ENCODE assay signal across 27 cellular contexts in genomic region chr5:137294604-137295003, GRCh38.
"Had no signal": no experiment of that assay in that cellular context is flagged by ENCODE, and none has a peak within 500 bp of the region (broad histone marks: within the 10 kb centered on the region; RNA-seq: fewer than 3 reads in every experiment).

No MANE protein-coding gene starts in this region.

- H3K27ac Mint-ChIP-seq: stimulated activated effector memory CD8-positive, alpha-beta T cell treated with anti-CD3 and anti-CD28 coated beads, Interleukin-12 subunit alpha, Interleukin-12 subunit beta, amount 100 ng/mL, for 72 hours; stimulated activated memory B cell treated with anti-CD40 and anti-IgM and Interleukin-4, amounts not matched to agents 10 μg/mL and 1 μg/mL and 100 μg/mL, for 72 hours; stimulated activated naive B cell treated with anti-CD40 and anti-IgM and Interleukin-4, amounts not matched to agents 10 μg/mL and 1 μg/mL and 100 μg/mL, for 72 hours; stimulated activated naive CD8-positive, alpha-beta T cell treated with anti-CD3 and anti-CD28 coated beads, Interleukin-15, amount 100 ng/mL, for 72 hours; stimulated activated naive CD8-positive, alpha-beta T cell treated with anti-CD3 and anti-CD28 coated beads, Interleukin-15, Interleukin-2, amounts not matched to agents 100 ng/mL and 50 ng/mL, for 24 hours; type B pancreatic cell had no signal

- DNase-seq: stimulated activated CD4-positive, alpha-beta T cell treated with anti-CD3 and anti-CD28 coated beads, Interleukin-2, amount 100 ng/mL, for 48 hours; stimulated activated CD4-positive, alpha-beta T cell treated with anti-CD3 and anti-CD28 coated beads, Interleukin-4, amount 100 ng/mL, for 1 hour; stimulated activated CD4-positive, alpha-beta T cell treated with anti-CD3 and anti-CD28 coated beads, Interleukin-4, amount 100 ng/mL, for 24 hours; stimulated activated CD4-positive, alpha-beta T cell treated with anti-CD3 and anti-CD28 coated beads, Interleukin-4, amount 100 ng/mL, for 4 hours; stimulated activated CD8-positive, alpha-beta memory T cell treated with anti-CD3 and anti-CD28 coated beads, Interleukin-4, amount 100 ng/mL, for 48 hours; stimulated activated naive B cell treated with anti-CD40 and anti-IgM and Interleukin-4, amounts not matched to agents 10 μg/mL and 1 μg/mL and 100 μg/mL, for 72 hours; stimulated activated naive CD4-positive, alpha-beta T cell; stimulated activated naive CD4-positive, alpha-beta T cell treated with Interleukin-2 at 50 U/mL for 16 hours; stimulated activated naive CD8-positive, alpha-beta T cell treated with anti-CD3 and anti-CD28 coated beads, Interleukin-15, amount 100 ng/mL, for 72 hours; stimulated activated naive CD8-positive, alpha-beta T cell treated with anti-CD3 and anti-CD28 coated beads, Interleukin-15, Interleukin-2, amounts not matched to agents 100 U/mL and 50 U/mL, for 24 hours; stomach; substantia nigra; testis; thyroid gland; tibial artery; transverse colon; upper lobe of left lung; upper lobe of right lung; uterus had no signal

- H3K27ac ChIP-seq: stomach, suprapubic skin, testis, thoracic aorta, thyroid gland, tibial artery, tibial nerve, transverse colon, upper lobe of left lung, upper lobe of right lung, uterus, vagina had no signal

- H3K4me3 ChIP-seq: stomach, suprapubic skin, testis, thoracic aorta, thyroid gland, tibial artery, tibial nerve, transverse colon, upper lobe of left lung, upper lobe of right lung, uterus, vagina had no signal

- H3K4me1 ChIP-seq: suprapubic skin, testis, thyroid gland, tibial nerve, upper lobe of left lung, upper lobe of right lung, uterus had no signal

- H3K36me3 ChIP-seq: stomach, suprapubic skin, thoracic aorta, thyroid gland, tibial artery, tibial nerve, transverse colon, upper lobe of left lung, upper lobe of right lung, uterus, vagina had no signal

- H3K36me3 Mint-ChIP-seq: stimulated activated effector memory CD8-positive, alpha-beta T cell treated with anti-CD3 and anti-CD28 coated beads, Interleukin-12 subunit alpha, Interleukin-12 subunit beta, amount 100 ng/mL, for 72 hours; stimulated activated memory B cell treated with anti-CD40 and anti-IgM and Interleukin-4, amounts not matched to agents 10 μg/mL and 1 μg/mL and 100 μg/mL, for 72 hours; stimulated activated naive B cell treated with anti-CD40 and anti-IgM and Interleukin-4, amounts not matched to agents 10 μg/mL and 1 μg/mL and 100 μg/mL, for 72 hours; type B pancreatic cell had no signal

- H3K9me3 ChIP-seq: stomach, suprapubic skin, testis, thoracic aorta, thyroid gland, tibial artery, tibial nerve, transverse colon, upper lobe of left lung, upper lobe of right lung, uterus, vagina had no signal

- H3K4me3 Mint-ChIP-seq: stimulated activated effector memory CD8-positive, alpha-beta T cell treated with anti-CD3 and anti-CD28 coated beads, Interleukin-12 subunit alpha, Interleukin-12 subunit beta, amount 100 ng/mL, for 72 hours; stimulated activated memory B cell treated with anti-CD40 and anti-IgM and Interleukin-4, amounts not matched to agents 10 μg/mL and 1 μg/mL and 100 μg/mL, for 72 hours; stimulated activated naive B cell treated with anti-CD40 and anti-IgM and Interleukin-4, amounts not matched to agents 10 μg/mL and 1 μg/mL and 100 μg/mL, for 72 hours; stimulated activated naive CD8-positive, alpha-beta T cell treated with anti-CD3 and anti-CD28 coated beads, Interleukin-15, amount 100 ng/mL, for 72 hours; stimulated activated naive CD8-positive, alpha-beta T cell treated with anti-CD3 and anti-CD28 coated beads, Interleukin-15, Interleukin-2, amounts not matched to agents 100 ng/mL and 50 ng/mL, for 24 hours; type B pancreatic cell had no signal

- H3K4me1 Mint-ChIP-seq: stimulated activated effector memory CD8-positive, alpha-beta T cell treated with anti-CD3 and anti-CD28 coated beads, Interleukin-12 subunit alpha, Interleukin-12 subunit beta, amount 100 ng/mL, for 72 hours; stimulated activated memory B cell treated with anti-CD40 and anti-IgM and Interleukin-4, amounts not matched to agents 10 μg/mL and 1 μg/mL and 100 μg/mL, for 72 hours; stimulated activated naive B cell treated with anti-CD40 and anti-IgM and Interleukin-4, amounts not matched to agents 10 μg/mL and 1 μg/mL and 100 μg/mL, for 72 hours; stimulated activated naive CD8-positive, alpha-beta T cell treated with anti-CD3 and anti-CD28 coated beads, Interleukin-15, amount 100 ng/mL, for 72 hours had no signal

- H3K9me3 Mint-ChIP-seq: stimulated activated naive CD8-positive, alpha-beta T cell treated with anti-CD3 and anti-CD28 coated beads, Interleukin-15, amount 100 ng/mL, for 72 hours; stimulated activated naive CD8-positive, alpha-beta T cell treated with anti-CD3 and anti-CD28 coated beads, Interleukin-15, Interleukin-2, amounts not matched to agents 100 ng/mL and 50 ng/mL, for 24 hours; type B pancreatic cell had no signal

- H3K27me3 Mint-ChIP-seq: stimulated activated memory B cell treated with anti-CD40 and anti-IgM and Interleukin-4, amounts not matched to agents 10 μg/mL and 1 μg/mL and 100 μg/mL, for 72 hours; stimulated activated naive CD8-positive, alpha-beta T cell treated with anti-CD3 and anti-CD28 coated beads, Interleukin-15, amount 100 ng/mL, for 72 hours had no signal

- H3K27me3 ChIP-seq: stomach, testis, thyroid gland, tibial artery, tibial nerve, upper lobe of left lung, upper lobe of right lung, uterus, vagina had no signal

- ATAC-seq: stimulated activated effector memory CD8-positive, alpha-beta T cell treated with anti-CD3 and anti-CD28 coated beads, Interleukin-12 subunit alpha, Interleukin-12 subunit beta, amount 100 ng/mL, for 72 hours; stimulated activated memory B cell treated with anti-CD40 and anti-IgM and Interleukin-4, amounts not matched to agents 10 μg/mL and 1 μg/mL and 100 μg/mL, for 72 hours; stimulated activated naive B cell treated with anti-CD40 and anti-IgM and Interleukin-4, amounts not matched to agents 10 μg/mL and 1 μg/mL and 100 μg/mL, for 72 hours; stimulated activated naive CD8-positive, alpha-beta T cell treated with anti-CD3 and anti-CD28 coated beads, Interleukin-15, amount 100 ng/mL, for 72 hours; stimulated activated naive CD8-positive, alpha-beta T cell treated with anti-CD3 and anti-CD28 coated beads, Interleukin-15, Interleukin-2, amounts not matched to agents 100 U/mL and 50 U/mL, for 24 hours; upper lobe of right lung had no signal
